In the genomic region with DNA sequence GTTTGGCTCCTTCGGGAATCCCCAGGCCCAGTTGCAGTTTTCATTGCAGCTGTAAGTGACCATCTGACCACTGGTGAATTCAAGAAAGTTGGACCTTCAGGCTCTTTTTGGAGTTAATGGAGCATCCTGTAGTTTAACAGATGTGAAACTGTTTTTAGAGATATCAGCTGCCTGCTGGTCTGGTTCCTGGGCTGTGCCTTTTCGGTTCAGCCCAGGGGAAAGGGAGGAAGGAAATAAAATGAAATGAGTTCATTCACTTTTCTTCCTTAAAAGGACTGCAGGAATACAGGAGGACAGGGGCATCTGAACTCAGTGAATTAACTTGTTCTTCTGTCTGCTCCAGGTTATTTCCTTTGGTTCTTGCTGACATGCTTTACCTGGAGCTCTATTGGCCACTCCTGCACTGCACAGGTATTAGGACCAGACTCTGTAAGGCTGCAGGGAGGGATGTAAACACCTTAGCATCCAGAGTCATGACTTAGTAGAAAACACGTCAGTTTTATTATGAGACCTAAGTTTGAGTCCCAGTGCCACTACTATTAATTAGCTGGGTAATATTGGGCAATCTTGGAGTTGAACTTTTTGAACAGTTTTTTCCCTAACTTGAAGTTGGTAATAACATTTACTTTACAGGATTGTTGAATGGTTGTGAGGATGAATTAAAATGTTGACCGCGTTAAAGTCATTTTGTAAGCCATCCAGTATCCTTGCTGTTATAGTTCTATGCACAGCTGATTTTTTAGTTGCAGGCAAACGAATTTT, we compare ENCODE assay signal across 19 cellular contexts.
A peak's percentile ranks its signal among the peaks of the same experiment; 100 is the strongest.
DNase-seq lines count a peak whose midpoint lies in the region; TF ChIP-seq lines count a peak whose summit lies in the region.
"Had no signal": no experiment of that assay in that cellular context is flagged by ENCODE, and none has a peak within 500 bp of the region (broad histone marks: within the 10 kb centered on the region; RNA-seq: fewer than 3 reads in every experiment).

No MANE protein-coding gene starts in this region.

- peak overlapping the region; percentile 82 for H3K4me2 ChIP-seq in Karpas-422 (ENCODE audit: low read depth, low read length, poor library complexity, severe bottlenecking)

- H3K36me3 Mint-ChIP-seq in CD14-positive monocyte, result peaks cover 21 to 41% of the 10 kb centered on the region in 2 donors
- peaks cover 16% of the 10 kb centered on the region for H3K36me3 Mint-ChIP-seq in activated T-helper 2 cell treated with anti-CD3 and anti-CD28 coated beads, Interferon-gamma antibody, Interleukin-2, Interleukin-4, amounts not matched to agents 10 μg/mL and 5 μg/mL and 100 μg/mL, durations not matched to agents 14 hours and 24 hours and 36 hours (ENCODE audit: low read depth)

- peaks cover 95% of the 10 kb centered on the region for H3K4me1 ChIP-seq in Karpas-422 (ENCODE audit: low read length)
- H3K4me1 ChIP-seq in mesodermal cell (ENCODE audit: control insufficient read depth, insufficient read depth, low read length, poor library complexity, severe bottlenecking), result peaks cover 48% of the 10 kb centered on the region

- H3K79me2 ChIP-seq in Karpas-422 (ENCODE audit: low read length), result peaks cover 93% of the 10 kb centered on the region

- H4K20me1 ChIP-seq in Karpas-422 (ENCODE audit: insufficient read depth, low read depth, low read length), result no peaks in the 10 kb centered on the region

- peak overlapping the region in 1 of 2 donors; percentile 51 for H3K4me3 Mint-ChIP-seq in CD14-positive monocyte
- H3K4me3 Mint-ChIP-seq in activated T-helper 2 cell treated with anti-CD3 and anti-CD28 coated beads, Interferon-gamma antibody, Interleukin-2, Interleukin-4, amounts not matched to agents 10 μg/mL and 5 μg/mL and 100 μg/mL, durations not matched to agents 14 hours and 24 hours and 36 hours (ENCODE audit: low read depth), result no peak overlapping the region

- 0 out of 2 replicates have a peak, but pooled peaks cover 4% of the 10 kb centered on the region for H3K36me3 ChIP-seq in Karpas-422 (ENCODE audit: insufficient read depth, low read length)
- H3K36me3 ChIP-seq in brain microvascular endothelial cell (replicated peaks), result no peaks in the 10 kb centered on the region
- no peaks in the 10 kb centered on the region for H3K36me3 ChIP-seq in mesodermal cell (ENCODE audit: control insufficient read depth, insufficient read depth, low read length)

- no peaks in the 10 kb centered on the region for H3K27me3 Mint-ChIP-seq in CD14-positive monocyte (ENCODE audit: low read depth in 3 of 3)
- no peaks in the 10 kb centered on the region for H3K27me3 Mint-ChIP-seq in activated T-helper 2 cell treated with anti-CD3 and anti-CD28 coated beads, Interferon-gamma antibody, Interleukin-2, Interleukin-4, amounts not matched to agents 10 μg/mL and 5 μg/mL and 100 μg/mL, durations not matched to agents 14 hours and 24 hours and 36 hours (ENCODE audit: low read depth)
- H3K27me3 Mint-ChIP-seq: progenitor cell of endocrine pancreas had no signal

- no peak overlapping the region for H2AFZ ChIP-seq in Karpas-422 (ENCODE audit: low read length)

- peak overlapping the region; percentile 52 to 92 (median 77) for H3K27ac Mint-ChIP-seq in CD14-positive monocyte
- H3K27ac Mint-ChIP-seq in activated T-helper 2 cell treated with anti-CD3 and anti-CD28 coated beads, Interferon-gamma antibody, Interleukin-2, Interleukin-4, amounts not matched to agents 10 μg/mL and 5 μg/mL and 100 μg/mL, durations not matched to agents 14 hours and 24 hours and 36 hours, result no peak overlapping the region

- intact Hi-C loops in CD14-positive monocyte (cut with micrococcal nuclease), result no loop called here
- intact Hi-C loops in activated T-helper 2 cell treated with anti-CD3 and anti-CD28 coated beads, Interferon-gamma antibody, Interleukin-2, Interleukin-4, amounts not matched to agents 10 μg/mL and 5 μg/mL and 100 μg/mL, durations not matched to agents 14 hours and 24 hours and 36 hours (cut with micrococcal nuclease), result no loop called here

- WGBS in mesodermal cell (ENCODE audit: insufficient coverage in 2 of 2), 2 experiments, result 88 to 94% methylated on average over 4 to 5 of the region's 6 CpGs

- no peak for TF ChIP-seq CTCF in CD14-positive monocyte (IDR thresholded peaks at IDR 0.05)
- TF ChIP-seq CTCF in brain microvascular endothelial cell (IDR thresholded peaks at IDR 0.05; ENCODE audit: low read depth, low read length, missing control alignments), result no peak

- no peak overlapping the region for H3K9ac ChIP-seq in Karpas-422 (ENCODE audit: low read length)

- H3K27me3 ChIP-seq in Karpas-422 (ENCODE audit: low read length), result no peaks in the 10 kb centered on the region
- no peaks in the 10 kb centered on the region for H3K27me3 ChIP-seq in brain microvascular endothelial cell (replicated peaks)

- DNase-seq in CD14-positive monocyte (ENCODE audit: low spot score) (no peak), Karpas-422 (no peak), brain microvascular endothelial cell (no peak), EL (no peak), AG08395 (ENCODE audit: low spot score) (no peak), inferior parietal cortex (ENCODE audit: extremely low spot score) (no peak)
- no peak for DNase-seq in activated T-helper 2 cell treated with anti-CD3 and anti-CD28 coated beads, Interferon-gamma antibody, Interleukin-2, Interleukin-4, amounts not matched to agents 10 μg/mL and 5 μg/mL and 100 μg/mL, durations not matched to agents 14 hours and 24 hours and 36 hours (ENCODE audit: low spot score)
- DNase-seq: activated CD8-positive, alpha-beta memory T cell treated with anti-CD3 and anti-CD28 coated beads, Interleukin-2, amount 50 U/mL, for 4 hours; C1 segment of cervical spinal cord; effector memory CD4-positive, alpha-beta T cell; mammary epithelial cell; NCI-H1048; NCI-H2227 treated with DMSO at 0.1 percent for 48 hours; stimulated activated CD4-positive, alpha-beta T cell treated with anti-CD3 and anti-CD28 coated beads, Interleukin-2, amount 100 ng/mL, for 48 hours; stimulated activated naive CD8-positive, alpha-beta T cell treated with anti-CD3 and anti-CD28 coated beads, Interleukin-15, Interleukin-2, amounts not matched to agents 100 U/mL and 50 U/mL, for 24 hours had no signal

- H3K9me3 ChIP-seq in Karpas-422 (ENCODE audit: low read length) (no peaks in the 10 kb centered on the region), mesodermal cell (ENCODE audit: control insufficient read depth, low read length) (no peaks in the 10 kb centered on the region)

- no peaks in the 10 kb centered on the region for H3K9me2 ChIP-seq in Karpas-422 (replicated peaks; ENCODE audit: insufficient read depth, low read length)

- H3K4me1 Mint-ChIP-seq in CD14-positive monocyte, result peaks cover 70% of the 10 kb centered on the region
- peaks cover 39% of the 10 kb centered on the region for H3K4me1 Mint-ChIP-seq in activated T-helper 2 cell treated with anti-CD3 and anti-CD28 coated beads, Interferon-gamma antibody, Interleukin-2, Interleukin-4, amounts not matched to agents 10 μg/mL and 5 μg/mL and 100 μg/mL, durations not matched to agents 14 hours and 24 hours and 36 hours (ENCODE audit: low read depth)

- no peaks in the 10 kb centered on the region for H3K9me3 Mint-ChIP-seq in CD14-positive monocyte
- no peaks in the 10 kb centered on the region for H3K9me3 Mint-ChIP-seq in activated T-helper 2 cell treated with anti-CD3 and anti-CD28 coated beads, Interferon-gamma antibody, Interleukin-2, Interleukin-4, amounts not matched to agents 10 μg/mL and 5 μg/mL and 100 μg/mL, durations not matched to agents 14 hours and 24 hours and 36 hours

- H3K27ac ChIP-seq in Karpas-422 (ENCODE audit: low read length) (peak overlapping the region; percentile 97), brain microvascular endothelial cell (peak overlapping the region; percentile 15), mesodermal cell (ENCODE audit: low read depth, low read length, severe bottlenecking) (peak overlapping the region; percentile 70)
- H3K27ac ChIP-seq: HL-60, RWPE1 had no signal

- H3K4me3 ChIP-seq in Karpas-422 (ENCODE audit: low read length), result no peak overlapping the region
- no peak overlapping the region for H3K4me3 ChIP-seq in brain microvascular endothelial cell (ENCODE audit: low read depth, low read length)
- no peak overlapping the region for H3K4me3 ChIP-seq in mesodermal cell (ENCODE audit: extremely low read depth, insufficient read depth, low read length, poor library complexity, severe bottlenecking)

- in situ Hi-C loops in brain microvascular endothelial cell (cut with HindIII; ENCODE audit: low pct_ligation_motif_present, low sequenced_read_pairs), result no loop called here

Comparison
In these comparisons a context has a peak if more than half of its experiments do, and no peak if none do; other contexts are left out.
1. H3K27ac ChIP-seq: peak in every context shown above with its lines; median percentile 97 in Karpas-422; 70 in mesodermal cell; 15 in brain microvascular endothelial cell.